Comparison of ENCODE assay signal across 1 cellular context in the genomic region with DNA sequence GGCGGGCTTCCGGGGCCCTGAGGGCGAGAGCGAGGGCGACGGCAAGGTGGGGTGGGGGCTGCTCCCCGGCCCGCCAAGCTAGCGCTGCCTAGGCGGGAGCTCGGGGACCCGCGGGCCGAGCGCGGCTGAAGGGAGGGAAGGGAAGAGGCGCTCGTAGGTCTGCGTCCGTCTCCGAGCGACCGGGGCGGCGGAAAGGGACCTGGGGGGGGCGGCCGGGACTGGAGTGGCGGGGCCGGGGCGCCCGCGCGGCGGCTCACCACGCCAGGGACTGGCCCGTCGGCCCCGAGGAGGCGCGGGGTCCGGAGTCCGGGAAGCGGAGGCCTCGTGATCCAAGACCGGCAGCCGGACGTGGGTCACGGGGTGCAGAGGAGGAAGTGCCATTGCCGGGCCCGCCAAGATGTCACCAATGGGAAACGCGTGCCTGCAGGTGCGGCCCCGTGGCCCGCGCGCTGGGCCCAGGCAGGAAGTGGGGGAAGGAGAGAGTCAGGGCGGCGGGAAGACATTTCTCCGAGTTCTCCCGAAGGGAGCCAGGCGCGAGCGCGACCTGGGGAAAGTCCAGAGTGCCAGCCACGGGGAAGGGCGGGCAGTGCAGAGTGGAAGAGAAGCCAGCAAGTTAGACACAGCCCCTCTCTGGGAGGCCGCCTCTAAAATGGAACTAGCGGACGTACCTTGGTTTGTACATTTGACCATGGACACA.
TF ChIP-seq lines count a peak whose summit lies in the region.

No MANE protein-coding gene starts in this region.

TF ChIP-seq in HepG2, 621 proteins besides CTCF, POLR2A, EP300 and RAD21 (continued from another document and continues in another):
- TF ChIP-seq, protein P1, sequence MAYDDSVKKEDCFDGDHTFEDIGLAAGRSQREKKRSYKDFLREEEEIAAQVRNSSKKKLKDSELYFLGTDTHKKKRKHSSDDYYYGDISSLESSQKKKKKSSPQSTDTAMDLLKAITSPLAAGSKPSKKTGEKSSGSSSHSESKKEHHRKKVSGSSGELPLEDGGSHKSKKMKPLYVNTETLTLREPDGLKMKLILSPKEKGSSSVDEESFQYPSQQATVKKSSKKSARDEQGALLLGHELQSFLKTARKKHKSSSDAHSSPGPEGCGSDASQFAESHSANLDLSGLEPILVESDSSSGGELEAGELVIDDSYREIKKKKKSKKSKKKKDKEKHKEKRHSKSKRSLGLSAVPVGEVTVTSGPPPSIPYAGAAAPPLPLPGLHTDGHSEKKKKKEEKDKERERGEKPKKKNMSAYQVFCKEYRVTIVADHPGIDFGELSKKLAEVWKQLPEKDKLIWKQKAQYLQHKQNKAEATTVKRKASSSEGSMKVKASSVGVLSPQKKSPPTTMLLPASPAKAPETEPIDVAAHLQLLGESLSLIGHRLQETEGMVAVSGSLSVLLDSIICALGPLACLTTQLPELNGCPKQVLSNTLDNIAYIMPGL (CRISPR knock-in tag; IDR thresholded peaks at IDR 0.05; ENCODE audit: borderline replicate concordance in 1 of 2, low read depth in 1 of 2): peak in 1 of 2 experiments; percentile 81; a peak in 1 of 4 replicates
- TF ChIP-seq KMT2A (CRISPR knock-in tag; IDR thresholded peaks at IDR 0.05) (peak; percentile 93), PPARG (CRISPR knock-in tag; conservative IDR thresholded peaks at IDR 0.05) (0 out of 2 replicates have a peak, but pooled peaks have one; percentile 31), GMEB2 (CRISPR knock-in tag; IDR thresholded peaks at IDR 0.05; ENCODE audit: low read depth) (no peak), TEF (CRISPR knock-in tag; IDR thresholded peaks at IDR 0.05) (peak; percentile 75; the same call in 1 of the 2 replicates), ZBTB20 (CRISPR knock-in tag; IDR thresholded peaks at IDR 0.05; ENCODE audit: borderline replicate concordance, low read depth) (peak; percentile 94), POGZ (CRISPR knock-in tag; IDR thresholded peaks at IDR 0.05) (peak; percentile 89), ZFAT (CRISPR knock-in tag; conservative IDR thresholded peaks at IDR 0.05) (0 out of 2 replicates have a peak, but pooled peaks have one; percentile 41), HCFC1 (IDR thresholded peaks at IDR 0.05; ENCODE audit: low read depth, low read length) (no peak; the same call in 1 of the 2 replicates), HOXA5 (CRISPR knock-in tag; IDR thresholded peaks at IDR 0.05) (peak; percentile 65), SAP130 (CRISPR knock-in tag; IDR thresholded peaks at IDR 0.05; ENCODE audit: low read depth) (peak; percentile 95), TCF12 (IDR thresholded peaks at IDR 0.05) (no peak), TCF12 (CRISPR knock-in tag; IDR thresholded peaks at IDR 0.05) (no peak), HOXA7 (CRISPR knock-in tag; IDR thresholded peaks at IDR 0.05) (no peak), ZNF720 (CRISPR knock-in tag; IDR thresholded peaks at IDR 0.05) (no peak), ZNF891 (CRISPR knock-in tag; IDR thresholded peaks at IDR 0.05) (peak; percentile 85; the same call in 1 of the 2 replicates), REST (IDR thresholded peaks at IDR 0.05; ENCODE audit: borderline replicate concordance in 1 of 2, low read depth in 1 of 2, low read length in 2 of 2) (no peak), CREB1 (IDR thresholded peaks at IDR 0.05) (0 out of 2 replicates have a peak, but pooled peaks have one; percentile 34), CREB1 (CRISPR knock-in tag; IDR thresholded peaks at IDR 0.05) (no peak), ZNF225 (CRISPR knock-in tag; IDR thresholded peaks at IDR 0.05) (0 out of 2 replicates have a peak, but pooled peaks have one; percentile 32), FOXA1 (IDR thresholded peaks at IDR 0.05) (no peak), FOXA1 (CRISPR knock-in tag; IDR thresholded peaks at IDR 0.05) (peak; percentile 44), ZNF674 (CRISPR knock-in tag; IDR thresholded peaks at IDR 0.05; ENCODE audit: low read depth) (no peak), CCDC6 (CRISPR knock-in tag; IDR thresholded peaks at IDR 0.05) (peak; percentile 94), ZSCAN25 (CRISPR knock-in tag; IDR thresholded peaks at IDR 0.05) (peak; percentile 66; the same call in 1 of the 2 replicates), ZNF570 (CRISPR knock-in tag; IDR thresholded peaks at IDR 0.05; ENCODE audit: borderline replicate concordance) (no peak), HNRNPL (IDR thresholded peaks at IDR 0.05; ENCODE audit: low read depth, low read length) (peak; percentile 69; the same call in 1 of the 2 replicates), CBX2 (IDR thresholded peaks at IDR 0.05; ENCODE audit: low read depth, low read length) (no peak), CBX2 (CRISPR knock-in tag; IDR thresholded peaks at IDR 0.05; ENCODE audit: low read depth) (no peak), ATF7-NPFF (CRISPR knock-in tag; IDR thresholded peaks at IDR 0.05; ENCODE audit: low read depth) (peak; percentile 95; the same call in 1 of the 2 replicates), ESRRA (CRISPR knock-in tag; IDR thresholded peaks at IDR 0.05; ENCODE audit: low read depth) (no peak; the same call in 1 of the 2 replicates), ZNF333 (CRISPR knock-in tag; IDR thresholded peaks at IDR 0.05; ENCODE audit: borderline replicate concordance) (peak; percentile 44; the same call in 1 of the 2 replicates), ZSCAN30 (CRISPR knock-in tag; IDR thresholded peaks at IDR 0.05) (no peak), SNRNP70 (IDR thresholded peaks at IDR 0.05; ENCODE audit: low read depth, low read length) (no peak)
- TF ChIP-seq, protein P2, sequence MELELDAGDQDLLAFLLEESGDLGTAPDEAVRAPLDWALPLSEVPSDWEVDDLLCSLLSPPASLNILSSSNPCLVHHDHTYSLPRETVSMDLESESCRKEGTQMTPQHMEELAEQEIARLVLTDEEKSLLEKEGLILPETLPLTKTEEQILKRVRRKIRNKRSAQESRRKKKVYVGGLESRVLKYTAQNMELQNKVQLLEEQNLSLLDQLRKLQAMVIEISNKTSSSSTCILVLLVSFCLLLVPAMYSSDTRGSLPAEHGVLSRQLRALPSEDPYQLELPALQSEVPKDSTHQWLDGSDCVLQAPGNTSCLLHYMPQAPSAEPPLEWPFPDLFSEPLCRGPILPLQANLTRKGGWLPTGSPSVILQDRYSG (CRISPR knock-in tag; IDR thresholded peaks at IDR 0.05): peak; percentile 92
- TF ChIP-seq, protein P3, sequence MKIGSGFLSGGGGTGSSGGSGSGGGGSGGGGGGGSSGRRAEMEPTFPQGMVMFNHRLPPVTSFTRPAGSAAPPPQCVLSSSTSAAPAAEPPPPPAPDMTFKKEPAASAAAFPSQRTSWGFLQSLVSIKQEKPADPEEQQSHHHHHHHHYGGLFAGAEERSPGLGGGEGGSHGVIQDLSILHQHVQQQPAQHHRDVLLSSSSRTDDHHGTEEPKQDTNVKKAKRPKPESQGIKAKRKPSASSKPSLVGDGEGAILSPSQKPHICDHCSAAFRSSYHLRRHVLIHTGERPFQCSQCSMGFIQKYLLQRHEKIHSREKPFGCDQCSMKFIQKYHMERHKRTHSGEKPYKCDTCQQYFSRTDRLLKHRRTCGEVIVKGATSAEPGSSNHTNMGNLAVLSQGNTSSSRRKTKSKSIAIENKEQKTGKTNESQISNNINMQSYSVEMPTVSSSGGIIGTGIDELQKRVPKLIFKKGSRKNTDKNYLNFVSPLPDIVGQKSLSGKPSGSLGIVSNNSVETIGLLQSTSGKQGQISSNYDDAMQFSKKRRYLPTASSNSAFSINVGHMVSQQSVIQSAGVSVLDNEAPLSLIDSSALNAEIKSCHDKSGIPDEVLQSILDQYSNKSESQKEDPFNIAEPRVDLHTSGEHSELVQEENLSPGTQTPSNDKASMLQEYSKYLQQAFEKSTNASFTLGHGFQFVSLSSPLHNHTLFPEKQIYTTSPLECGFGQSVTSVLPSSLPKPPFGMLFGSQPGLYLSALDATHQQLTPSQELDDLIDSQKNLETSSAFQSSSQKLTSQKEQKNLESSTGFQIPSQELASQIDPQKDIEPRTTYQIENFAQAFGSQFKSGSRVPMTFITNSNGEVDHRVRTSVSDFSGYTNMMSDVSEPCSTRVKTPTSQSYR (CRISPR knock-in tag; IDR thresholded peaks at IDR 0.05; ENCODE audit: borderline replicate concordance): peak; percentile 84; the same call in 1 of the 2 replicates
- TF ChIP-seq, protein P4, sequence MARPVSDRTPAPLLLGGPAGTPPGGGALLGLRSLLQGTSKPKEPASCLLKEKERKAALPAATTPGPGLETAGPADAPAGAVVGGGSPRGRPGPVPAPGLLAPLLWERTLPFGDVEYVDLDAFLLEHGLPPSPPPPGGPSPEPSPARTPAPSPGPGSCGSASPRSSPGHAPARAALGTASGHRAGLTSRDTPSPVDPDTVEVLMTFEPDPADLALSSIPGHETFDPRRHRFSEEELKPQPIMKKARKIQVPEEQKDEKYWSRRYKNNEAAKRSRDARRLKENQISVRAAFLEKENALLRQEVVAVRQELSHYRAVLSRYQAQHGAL (CRISPR knock-in tag; IDR thresholded peaks at IDR 0.05; ENCODE audit: not compliant biosample characterization): no peak
- TF ChIP-seq, protein P5, sequence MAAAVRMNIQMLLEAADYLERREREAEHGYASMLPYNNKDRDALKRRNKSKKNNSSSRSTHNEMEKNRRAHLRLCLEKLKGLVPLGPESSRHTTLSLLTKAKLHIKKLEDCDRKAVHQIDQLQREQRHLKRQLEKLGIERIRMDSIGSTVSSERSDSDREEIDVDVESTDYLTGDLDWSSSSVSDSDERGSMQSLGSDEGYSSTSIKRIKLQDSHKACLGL (CRISPR knock-in tag; IDR thresholded peaks at IDR 0.05): peak; percentile 98
- TF ChIP-seq, protein P6, sequence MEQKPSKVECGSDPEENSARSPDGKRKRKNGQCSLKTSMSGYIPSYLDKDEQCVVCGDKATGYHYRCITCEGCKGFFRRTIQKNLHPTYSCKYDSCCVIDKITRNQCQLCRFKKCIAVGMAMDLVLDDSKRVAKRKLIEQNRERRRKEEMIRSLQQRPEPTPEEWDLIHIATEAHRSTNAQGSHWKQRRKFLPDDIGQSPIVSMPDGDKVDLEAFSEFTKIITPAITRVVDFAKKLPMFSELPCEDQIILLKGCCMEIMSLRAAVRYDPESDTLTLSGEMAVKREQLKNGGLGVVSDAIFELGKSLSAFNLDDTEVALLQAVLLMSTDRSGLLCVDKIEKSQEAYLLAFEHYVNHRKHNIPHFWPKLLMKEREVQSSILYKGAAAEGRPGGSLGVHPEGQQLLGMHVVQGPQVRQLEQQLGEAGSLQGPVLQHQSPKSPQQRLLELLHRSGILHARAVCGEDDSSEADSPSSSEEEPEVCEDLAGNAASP (CRISPR knock-in tag; IDR thresholded peaks at IDR 0.05; ENCODE audit: borderline replicate concordance): peak; percentile 71
- TF ChIP-seq, protein P7, sequence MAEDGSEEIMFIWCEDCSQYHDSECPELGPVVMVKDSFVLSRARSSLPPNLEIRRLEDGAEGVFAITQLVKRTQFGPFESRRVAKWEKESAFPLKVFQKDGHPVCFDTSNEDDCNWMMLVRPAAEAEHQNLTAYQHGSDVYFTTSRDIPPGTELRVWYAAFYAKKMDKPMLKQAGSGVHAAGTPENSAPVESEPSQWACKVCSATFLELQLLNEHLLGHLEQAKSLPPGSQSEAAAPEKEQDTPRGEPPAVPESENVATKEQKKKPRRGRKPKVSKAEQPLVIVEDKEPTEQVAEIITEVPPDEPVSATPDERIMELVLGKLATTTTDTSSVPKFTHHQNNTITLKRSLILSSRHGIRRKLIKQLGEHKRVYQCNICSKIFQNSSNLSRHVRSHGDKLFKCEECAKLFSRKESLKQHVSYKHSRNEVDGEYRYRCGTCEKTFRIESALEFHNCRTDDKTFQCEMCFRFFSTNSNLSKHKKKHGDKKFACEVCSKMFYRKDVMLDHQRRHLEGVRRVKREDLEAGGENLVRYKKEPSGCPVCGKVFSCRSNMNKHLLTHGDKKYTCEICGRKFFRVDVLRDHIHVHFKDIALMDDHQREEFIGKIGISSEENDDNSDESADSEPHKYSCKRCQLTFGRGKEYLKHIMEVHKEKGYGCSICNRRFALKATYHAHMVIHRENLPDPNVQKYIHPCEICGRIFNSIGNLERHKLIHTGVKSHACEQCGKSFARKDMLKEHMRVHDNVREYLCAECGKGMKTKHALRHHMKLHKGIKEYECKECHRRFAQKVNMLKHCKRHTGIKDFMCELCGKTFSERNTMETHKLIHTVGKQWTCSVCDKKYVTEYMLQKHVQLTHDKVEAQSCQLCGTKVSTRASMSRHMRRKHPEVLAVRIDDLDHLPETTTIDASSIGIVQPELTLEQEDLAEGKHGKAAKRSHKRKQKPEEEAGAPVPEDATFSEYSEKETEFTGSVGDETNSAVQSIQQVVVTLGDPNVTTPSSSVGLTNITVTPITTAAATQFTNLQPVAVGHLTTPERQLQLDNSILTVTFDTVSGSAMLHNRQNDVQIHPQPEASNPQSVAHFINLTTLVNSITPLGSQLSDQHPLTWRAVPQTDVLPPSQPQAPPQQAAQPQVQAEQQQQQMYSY (CRISPR knock-in tag; IDR thresholded peaks at IDR 0.05): 0 out of 2 replicates have a peak, but pooled peaks have one; percentile 41
